Comparison of ENCODE assay signal across 1 cellular context in the genomic region with DNA sequence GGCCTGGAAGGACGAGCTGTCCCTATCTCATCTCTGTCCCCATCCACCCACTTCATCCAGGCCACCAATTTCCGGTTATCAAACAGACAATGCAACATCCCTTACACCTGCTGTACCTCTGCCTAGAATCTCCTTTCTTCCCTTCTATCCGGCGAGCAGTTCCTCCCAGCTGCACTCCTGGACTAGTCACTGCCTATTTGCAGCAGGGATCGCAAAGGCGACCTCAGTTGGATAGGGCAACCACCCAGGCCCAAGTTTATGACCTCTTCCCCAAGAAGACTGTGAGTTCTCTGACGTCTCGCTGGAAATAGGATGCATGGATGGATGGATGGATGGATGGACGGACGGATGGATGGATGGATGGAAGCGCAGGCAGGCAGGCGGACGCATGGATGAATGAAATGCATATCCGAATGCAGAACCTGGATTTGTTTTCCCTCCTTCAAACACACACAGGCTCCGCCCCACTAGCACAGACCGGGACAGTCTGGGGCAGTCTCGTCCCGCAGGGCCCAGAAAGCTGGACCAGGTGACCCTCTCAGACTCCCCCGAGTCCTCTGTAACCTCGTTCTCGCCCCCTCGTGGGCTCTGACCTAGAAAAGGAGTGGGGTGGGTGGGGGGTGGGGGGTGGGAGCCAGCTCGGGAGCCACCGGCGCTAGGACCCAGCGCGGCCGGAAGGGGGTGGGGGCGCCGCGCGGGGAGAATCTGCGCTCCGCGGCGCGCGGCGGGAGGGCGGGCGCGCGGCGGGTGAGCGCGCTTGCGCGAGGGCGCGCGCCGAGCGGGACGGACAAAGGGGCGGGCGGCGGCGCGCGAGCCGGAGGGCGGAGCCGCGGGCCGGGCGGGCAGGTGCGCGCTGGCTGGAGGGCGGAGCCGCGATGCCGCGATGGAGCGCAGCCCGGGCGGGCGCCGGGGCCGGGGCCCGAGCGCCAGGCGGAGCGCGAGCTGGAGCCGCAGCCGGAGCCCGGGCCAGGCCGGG.
A peak's percentile ranks its signal among the peaks of the same experiment; 100 is the strongest.
TF ChIP-seq lines count a peak whose summit lies in the region.

A gene (plus strand): TSS at position 875 of the 976 bp plus-strand sequence. CDS start 24,867 bp downstream, outside the sequence.

TF ChIP-seq in HepG2, 621 proteins besides CTCF, POLR2A, EP300 and RAD21 (continued from another document and continues in another):
- TF ChIP-seq, protein P1, sequence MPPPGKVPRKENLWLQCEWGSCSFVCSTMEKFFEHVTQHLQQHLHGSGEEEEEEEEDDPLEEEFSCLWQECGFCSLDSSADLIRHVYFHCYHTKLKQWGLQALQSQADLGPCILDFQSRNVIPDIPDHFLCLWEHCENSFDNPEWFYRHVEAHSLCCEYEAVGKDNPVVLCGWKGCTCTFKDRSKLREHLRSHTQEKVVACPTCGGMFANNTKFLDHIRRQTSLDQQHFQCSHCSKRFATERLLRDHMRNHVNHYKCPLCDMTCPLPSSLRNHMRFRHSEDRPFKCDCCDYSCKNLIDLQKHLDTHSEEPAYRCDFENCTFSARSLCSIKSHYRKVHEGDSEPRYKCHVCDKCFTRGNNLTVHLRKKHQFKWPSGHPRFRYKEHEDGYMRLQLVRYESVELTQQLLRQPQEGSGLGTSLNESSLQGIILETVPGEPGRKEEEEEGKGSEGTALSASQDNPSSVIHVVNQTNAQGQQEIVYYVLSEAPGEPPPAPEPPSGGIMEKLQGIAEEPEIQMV (CRISPR knock-in tag; IDR thresholded peaks at IDR 0.05; ENCODE audit: low read depth): 0 out of 2 replicates have a peak, but pooled peaks have one; percentile 51
- peak; percentile 46; the same call in 1 of the 2 replicates for TF ChIP-seq ZNF350 (CRISPR knock-in tag; IDR thresholded peaks at IDR 0.05; ENCODE audit: borderline replicate concordance, low read depth)
- TF ChIP-seq ATF7 (IDR thresholded peaks at IDR 0.05): no peak
- 0 out of 2 replicates have a peak, but pooled peaks have one; percentile 18 for TF ChIP-seq ATF7 (CRISPR knock-in tag; IDR thresholded peaks at IDR 0.05)
- TF ChIP-seq SPEN (CRISPR knock-in tag; IDR thresholded peaks at IDR 0.05; ENCODE audit: low read depth): no peak
- peak; percentile 47; the same call in 1 of the 2 replicates for TF ChIP-seq SALL1 (CRISPR knock-in tag; IDR thresholded peaks at IDR 0.05)
- TF ChIP-seq NCOA1 (CRISPR knock-in tag; IDR thresholded peaks at IDR 0.05): no peak
- TF ChIP-seq ZNF10 (CRISPR knock-in tag; IDR thresholded peaks at IDR 0.05; ENCODE audit: borderline replicate concordance, low read depth): no peak
- TF ChIP-seq HOXA3 (CRISPR knock-in tag; IDR thresholded peaks at IDR 0.05): peak; percentile 31; the same call in 1 of the 2 replicates
- TF ChIP-seq, protein P2, sequence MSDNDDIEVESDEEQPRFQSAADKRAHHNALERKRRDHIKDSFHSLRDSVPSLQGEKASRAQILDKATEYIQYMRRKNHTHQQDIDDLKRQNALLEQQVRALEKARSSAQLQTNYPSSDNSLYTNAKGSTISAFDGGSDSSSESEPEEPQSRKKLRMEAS (IDR thresholded peaks at IDR 0.05): peak; percentile 48; the same call in 1 of the 2 replicates
- TF ChIP-seq, protein P3, sequence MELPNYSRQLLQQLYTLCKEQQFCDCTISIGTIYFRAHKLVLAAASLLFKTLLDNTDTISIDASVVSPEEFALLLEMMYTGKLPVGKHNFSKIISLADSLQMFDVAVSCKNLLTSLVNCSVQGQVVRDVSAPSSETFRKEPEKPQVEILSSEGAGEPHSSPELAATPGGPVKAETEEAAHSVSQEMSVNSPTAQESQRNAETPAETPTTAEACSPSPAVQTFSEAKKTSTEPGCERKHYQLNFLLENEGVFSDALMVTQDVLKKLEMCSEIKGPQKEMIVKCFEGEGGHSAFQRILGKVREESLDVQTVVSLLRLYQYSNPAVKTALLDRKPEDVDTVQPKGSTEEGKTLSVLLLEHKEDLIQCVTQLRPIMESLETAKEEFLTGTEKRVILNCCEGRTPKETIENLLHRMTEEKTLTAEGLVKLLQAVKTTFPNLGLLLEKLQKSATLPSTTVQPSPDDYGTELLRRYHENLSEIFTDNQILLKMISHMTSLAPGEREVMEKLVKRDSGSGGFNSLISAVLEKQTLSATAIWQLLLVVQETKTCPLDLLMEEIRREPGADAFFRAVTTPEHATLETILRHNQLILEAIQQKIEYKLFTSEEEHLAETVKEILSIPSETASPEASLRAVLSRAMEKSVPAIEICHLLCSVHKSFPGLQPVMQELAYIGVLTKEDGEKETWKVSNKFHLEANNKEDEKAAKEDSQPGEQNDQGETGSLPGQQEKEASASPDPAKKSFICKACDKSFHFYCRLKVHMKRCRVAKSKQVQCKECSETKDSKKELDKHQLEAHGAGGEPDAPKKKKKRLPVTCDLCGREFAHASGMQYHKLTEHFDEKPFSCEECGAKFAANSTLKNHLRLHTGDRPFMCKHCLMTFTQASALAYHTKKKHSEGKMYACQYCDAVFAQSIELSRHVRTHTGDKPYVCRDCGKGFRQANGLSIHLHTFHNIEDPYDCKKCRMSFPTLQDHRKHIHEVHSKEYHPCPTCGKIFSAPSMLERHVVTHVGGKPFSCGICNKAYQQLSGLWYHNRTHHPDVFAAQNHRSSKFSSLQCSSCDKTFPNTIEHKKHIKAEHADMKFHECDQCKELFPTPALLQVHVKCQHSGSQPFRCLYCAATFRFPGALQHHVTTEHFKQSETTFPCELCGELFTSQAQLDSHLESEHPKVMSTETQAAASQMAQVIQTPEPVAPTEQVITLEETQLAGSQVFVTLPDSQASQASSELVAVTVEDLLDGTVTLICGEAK (IDR thresholded peaks at IDR 0.05): no peak
- TF ChIP-seq, protein P3 (CRISPR knock-in tag; IDR thresholded peaks at IDR 0.05): no peak
- TF ChIP-seq, protein P4, sequence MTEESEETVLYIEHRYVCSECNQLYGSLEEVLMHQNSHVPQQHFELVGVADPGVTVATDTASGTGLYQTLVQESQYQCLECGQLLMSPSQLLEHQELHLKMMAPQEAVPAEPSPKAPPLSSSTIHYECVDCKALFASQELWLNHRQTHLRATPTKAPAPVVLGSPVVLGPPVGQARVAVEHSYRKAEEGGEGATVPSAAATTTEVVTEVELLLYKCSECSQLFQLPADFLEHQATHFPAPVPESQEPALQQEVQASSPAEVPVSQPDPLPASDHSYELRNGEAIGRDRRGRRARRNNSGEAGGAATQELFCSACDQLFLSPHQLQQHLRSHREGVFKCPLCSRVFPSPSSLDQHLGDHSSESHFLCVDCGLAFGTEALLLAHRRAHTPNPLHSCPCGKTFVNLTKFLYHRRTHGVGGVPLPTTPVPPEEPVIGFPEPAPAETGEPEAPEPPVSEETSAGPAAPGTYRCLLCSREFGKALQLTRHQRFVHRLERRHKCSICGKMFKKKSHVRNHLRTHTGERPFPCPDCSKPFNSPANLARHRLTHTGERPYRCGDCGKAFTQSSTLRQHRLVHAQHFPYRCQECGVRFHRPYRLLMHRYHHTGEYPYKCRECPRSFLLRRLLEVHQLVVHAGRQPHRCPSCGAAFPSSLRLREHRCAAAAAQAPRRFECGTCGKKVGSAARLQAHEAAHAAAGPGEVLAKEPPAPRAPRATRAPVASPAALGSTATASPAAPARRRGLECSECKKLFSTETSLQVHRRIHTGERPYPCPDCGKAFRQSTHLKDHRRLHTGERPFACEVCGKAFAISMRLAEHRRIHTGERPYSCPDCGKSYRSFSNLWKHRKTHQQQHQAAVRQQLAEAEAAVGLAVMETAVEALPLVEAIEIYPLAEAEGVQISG (CRISPR knock-in tag; IDR thresholded peaks at IDR 0.05): no peak
- TF ChIP-seq, protein P5, sequence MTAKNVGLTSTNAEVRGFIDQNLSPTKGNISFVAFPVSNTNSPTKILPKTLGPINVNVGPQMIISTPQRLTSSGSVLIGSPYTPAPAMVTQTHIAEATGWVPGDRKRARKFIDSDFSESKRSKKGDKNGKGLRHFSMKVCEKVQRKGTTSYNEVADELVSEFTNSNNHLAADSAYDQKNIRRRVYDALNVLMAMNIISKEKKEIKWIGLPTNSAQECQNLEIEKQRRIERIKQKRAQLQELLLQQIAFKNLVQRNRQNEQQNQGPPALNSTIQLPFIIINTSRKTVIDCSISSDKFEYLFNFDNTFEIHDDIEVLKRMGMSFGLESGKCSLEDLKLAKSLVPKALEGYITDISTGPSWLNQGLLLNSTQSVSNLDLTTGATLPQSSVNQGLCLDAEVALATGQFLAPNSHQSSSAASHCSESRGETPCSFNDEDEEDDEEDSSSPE (CRISPR knock-in tag; IDR thresholded peaks at IDR 0.05): no peak
- TF ChIP-seq, protein P6, sequence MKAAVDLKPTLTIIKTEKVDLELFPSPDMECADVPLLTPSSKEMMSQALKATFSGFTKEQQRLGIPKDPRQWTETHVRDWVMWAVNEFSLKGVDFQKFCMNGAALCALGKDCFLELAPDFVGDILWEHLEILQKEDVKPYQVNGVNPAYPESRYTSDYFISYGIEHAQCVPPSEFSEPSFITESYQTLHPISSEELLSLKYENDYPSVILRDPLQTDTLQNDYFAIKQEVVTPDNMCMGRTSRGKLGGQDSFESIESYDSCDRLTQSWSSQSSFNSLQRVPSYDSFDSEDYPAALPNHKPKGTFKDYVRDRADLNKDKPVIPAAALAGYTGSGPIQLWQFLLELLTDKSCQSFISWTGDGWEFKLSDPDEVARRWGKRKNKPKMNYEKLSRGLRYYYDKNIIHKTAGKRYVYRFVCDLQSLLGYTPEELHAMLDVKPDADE (CRISPR knock-in tag; IDR thresholded peaks at IDR 0.05): no peak
- TF ChIP-seq GABPB1 (CRISPR knock-in tag; IDR thresholded peaks at IDR 0.05): peak; percentile 55; the same call in 1 of the 2 replicates
- TF ChIP-seq KAT8 (CRISPR knock-in tag; IDR thresholded peaks at IDR 0.05): no peak
- no peak for TF ChIP-seq STAT5B (CRISPR knock-in tag; IDR thresholded peaks at IDR 0.05)
- no peak for TF ChIP-seq ZNF530 (CRISPR knock-in tag; IDR thresholded peaks at IDR 0.05; ENCODE audit: low read depth)
- peak; percentile 14; the same call in 1 of the 2 replicates for TF ChIP-seq SAP130 (CRISPR knock-in tag; IDR thresholded peaks at IDR 0.05; ENCODE audit: low read depth)
- TF ChIP-seq, protein P7, sequence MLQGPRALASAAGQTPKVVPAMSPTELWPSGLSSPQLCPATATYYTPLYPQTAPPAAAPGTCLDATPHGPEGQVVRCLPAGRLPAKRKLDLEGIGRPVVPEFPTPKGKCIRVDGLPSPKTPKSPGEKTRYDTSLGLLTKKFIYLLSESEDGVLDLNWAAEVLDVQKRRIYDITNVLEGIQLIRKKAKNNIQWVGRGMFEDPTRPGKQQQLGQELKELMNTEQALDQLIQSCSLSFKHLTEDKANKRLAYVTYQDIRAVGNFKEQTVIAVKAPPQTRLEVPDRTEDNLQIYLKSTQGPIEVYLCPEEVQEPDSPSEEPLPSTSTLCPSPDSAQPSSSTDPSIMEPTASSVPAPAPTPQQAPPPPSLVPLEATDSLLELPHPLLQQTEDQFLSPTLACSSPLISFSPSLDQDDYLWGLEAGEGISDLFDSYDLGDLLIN (CRISPR knock-in tag; IDR thresholded peaks at IDR 0.05; ENCODE audit: borderline replicate concordance): no peak
- TF ChIP-seq ZNF567 (CRISPR knock-in tag; IDR thresholded peaks at IDR 0.05; ENCODE audit: borderline replicate concordance): no peak
- no peak for TF ChIP-seq ZNF451 (CRISPR knock-in tag; IDR thresholded peaks at IDR 0.05)
- TF ChIP-seq, protein P8, sequence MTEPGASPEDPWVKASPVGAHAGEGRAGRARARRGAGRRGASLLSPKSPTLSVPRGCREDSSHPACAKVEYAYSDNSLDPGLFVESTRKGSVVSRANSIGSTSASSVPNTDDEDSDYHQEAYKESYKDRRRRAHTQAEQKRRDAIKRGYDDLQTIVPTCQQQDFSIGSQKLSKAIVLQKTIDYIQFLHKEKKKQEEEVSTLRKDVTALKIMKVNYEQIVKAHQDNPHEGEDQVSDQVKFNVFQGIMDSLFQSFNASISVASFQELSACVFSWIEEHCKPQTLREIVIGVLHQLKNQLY (CRISPR knock-in tag; IDR thresholded peaks at IDR 0.05): no peak
- TF ChIP-seq HIVEP1 (CRISPR knock-in tag; IDR thresholded peaks at IDR 0.05): peak; percentile 35; the same call in 1 of the 2 replicates
- no peak for TF ChIP-seq ZNF781 (CRISPR knock-in tag; IDR thresholded peaks at IDR 0.05; ENCODE audit: borderline replicate concordance, not compliant biosample characterization)
- TF ChIP-seq KMT2B (CRISPR knock-in tag; IDR thresholded peaks at IDR 0.05): no peak
- TF ChIP-seq, protein P9, sequence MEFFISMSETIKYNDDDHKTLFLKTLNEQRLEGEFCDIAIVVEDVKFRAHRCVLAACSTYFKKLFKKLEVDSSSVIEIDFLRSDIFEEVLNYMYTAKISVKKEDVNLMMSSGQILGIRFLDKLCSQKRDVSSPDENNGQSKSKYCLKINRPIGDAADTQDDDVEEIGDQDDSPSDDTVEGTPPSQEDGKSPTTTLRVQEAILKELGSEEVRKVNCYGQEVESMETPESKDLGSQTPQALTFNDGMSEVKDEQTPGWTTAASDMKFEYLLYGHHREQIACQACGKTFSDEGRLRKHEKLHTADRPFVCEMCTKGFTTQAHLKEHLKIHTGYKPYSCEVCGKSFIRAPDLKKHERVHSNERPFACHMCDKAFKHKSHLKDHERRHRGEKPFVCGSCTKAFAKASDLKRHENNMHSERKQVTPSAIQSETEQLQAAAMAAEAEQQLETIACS (CRISPR knock-in tag; IDR thresholded peaks at IDR 0.05): peak; percentile 83
- no peak for TF ChIP-seq ZNF317 (CRISPR knock-in tag; IDR thresholded peaks at IDR 0.05)
- TF ChIP-seq ZNF552 (CRISPR knock-in tag; IDR thresholded peaks at IDR 0.05; ENCODE audit: borderline replicate concordance): no peak
- TF ChIP-seq ZFP90 (CRISPR knock-in tag; IDR thresholded peaks at IDR 0.05; ENCODE audit: borderline replicate concordance): 0 out of 2 replicates have a peak, but pooled peaks have one; percentile 25
- no peak for TF ChIP-seq FOSL2 (CRISPR knock-in tag; IDR thresholded peaks at IDR 0.05)
- TF ChIP-seq ZNF468 (CRISPR knock-in tag; IDR thresholded peaks at IDR 0.05): 0 out of 2 replicates have a peak, but pooled peaks have one; percentile 36
